Comparison of ENCODE assay signal across 15 cellular contexts in the genomic region with DNA sequence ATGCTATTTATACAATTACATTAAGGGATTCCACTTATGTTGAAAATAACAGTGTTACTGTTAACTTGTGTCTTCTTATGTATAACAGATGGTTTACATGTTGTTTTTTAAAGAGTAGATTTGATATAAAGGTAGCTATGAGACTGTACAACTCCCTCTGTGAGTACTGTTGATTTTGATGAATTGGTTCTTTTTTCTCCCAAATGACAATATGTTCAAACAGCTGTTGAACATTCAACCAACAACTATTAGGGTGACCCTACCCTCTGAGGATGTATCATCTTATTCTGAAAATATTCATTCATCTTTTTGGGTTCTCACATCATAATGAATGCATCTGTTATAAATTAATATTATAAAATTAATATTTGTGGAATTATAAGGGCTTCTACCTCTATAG.
"Had no signal": no experiment of that assay in that cellular context is flagged by ENCODE, and none has a peak within 500 bp of the region (broad histone marks: within the 10 kb centered on the region; RNA-seq: fewer than 3 reads in every experiment).

No MANE protein-coding gene starts in this region.

- FAIRE-seq: TTC549 had no signal

- H3K4me1 ChIP-seq: body of pancreas, heart right ventricle, left lung, testis, upper lobe of right lung had no signal

- DNase-seq: activated CD4-positive, alpha-beta T cell treated with anti-CD3 and anti-CD28 coated beads, Interleukin-2, amount 10 ng/mL, durations not matched to agents 7 days and 5 days; activated CD4-positive, CD25-positive, alpha-beta regulatory T cell; activated CD8-positive, alpha-beta memory T cell treated with anti-CD3 and anti-CD28 coated beads for 24 hours; activated naive CD4-positive, alpha-beta T cell treated with anti-CD3 and anti-CD28 coated beads, Interleukin-2, amount 50 U/mL, for 16 hours; activated T-cell treated with anti-CD3 and anti-CD28 coated beads for 4 hours; body of pancreas; endodermal cell; heart right ventricle; islet precursor cell; left lung; stimulated activated CD4-positive, alpha-beta T cell treated with anti-CD3 and anti-CD28 coated beads, Interleukin-4, amount 100 ng/mL, for 1 hour; stimulated activated CD8-positive, alpha-beta memory T cell treated with anti-CD3 and anti-CD28 coated beads, Interleukin-4, amount 100 ng/mL, for 48 hours; testis; upper lobe of right lung had no signal

- H3K27me3 ChIP-seq: body of pancreas, heart right ventricle, left lung, testis, upper lobe of right lung had no signal

- H3K36me3 ChIP-seq: heart right ventricle, left lung, upper lobe of right lung had no signal

- H3K27ac ChIP-seq: body of pancreas, left lung, testis, upper lobe of right lung had no signal

- H3K9me3 ChIP-seq: testis, upper lobe of right lung had no signal

- H3K4me3 ChIP-seq: body of pancreas, heart right ventricle, left lung, testis, upper lobe of right lung had no signal
